ENCODE assay signal across 16 cellular contexts in genomic region chr10:120052964-120053363, GRCh38.
A peak's percentile ranks its signal among the peaks of the same experiment; 100 is the strongest.
DNase-seq lines count a peak whose midpoint lies in the region; ATAC-seq and TF ChIP-seq lines count a peak whose summit lies in the region.
"Had no signal": no experiment of that assay in that cellular context is flagged by ENCODE, and none has a peak within 500 bp of the region (broad histone marks: within the 10 kb centered on the region; RNA-seq: fewer than 3 reads in every experiment).

No MANE protein-coding gene starts in this region.

- H3K27me3 Mint-ChIP-seq in nephron progenitor cell (ENCODE audit: low read depth, poor library complexity) = peaks cover 2% of the 10 kb centered on the region

- no peak overlapping the region for H3K9ac ChIP-seq in OCI-LY3 (ENCODE audit: low read length)
- H3K9ac ChIP-seq: BLaER1 had no signal

- intact Hi-C loops in OCI-LY7 (cut with micrococcal nuclease; ENCODE audit: unreplicated experiment) = no loop called here
- intact Hi-C loops in Right ventricle myocardium inferior (cut with DNase I) = no loop called here

- H3K4me3 ChIP-seq in DOHH2 (ENCODE audit: low read length) (no peak overlapping the region), OCI-LY3 (ENCODE audit: low read length) (no peak overlapping the region), hepatocyte (no peak overlapping the region), OCI-LY7 (ENCODE audit: low read depth, low read length, poor library complexity, severe bottlenecking) (no peak overlapping the region)
- H3K4me3 ChIP-seq: BLaER1, GM12878, GM23338 had no signal

- H3K9me3 ChIP-seq in DOHH2 (ENCODE audit: control insufficient read depth, insufficient read depth, low read length) (no peaks in the 10 kb centered on the region), OCI-LY3 (ENCODE audit: insufficient read depth, low read length) (no peaks in the 10 kb centered on the region), hepatocyte (ENCODE audit: low read depth) (no peaks in the 10 kb centered on the region), OCI-LY7 (ENCODE audit: low read length) (no peaks in the 10 kb centered on the region)
- H3K9me3 ChIP-seq: BLaER1 had no signal

- peaks cover 5% of the 10 kb centered on the region for H3K9me3 Mint-ChIP-seq in nephron progenitor cell

- no peaks in the 10 kb centered on the region for H3K79me2 ChIP-seq in DOHH2 (ENCODE audit: control insufficient read depth, low read length)
- no peaks in the 10 kb centered on the region for H3K79me2 ChIP-seq in OCI-LY3 (ENCODE audit: low read length)
- H3K79me2 ChIP-seq in hepatocyte = no peaks in the 10 kb centered on the region
- H3K79me2 ChIP-seq in OCI-LY7 (ENCODE audit: insufficient read depth, low read depth, low read length) = no peaks in the 10 kb centered on the region

- CTCF ChIA-PET in OCI-LY7 (lab: Charles Lee; ENCODE audit: unreplicated experiment) = no interaction called here

- WGBS in hepatocyte (ENCODE audit: low lambda C conversion rate, missing lambda C conversion rate) = 56% methylated on average over 1 of the region's 1 CpG

- POLR2A ChIA-PET in OCI-LY7 (lab: Charles Lee) = interaction anchor here (1.0 kb wide), 1 partner anchor 42 kb away, joined by 3 read pairs; no protein-coding TSS in a partner anchor

- peaks cover 61% of the 10 kb centered on the region for H3K4me1 ChIP-seq in DOHH2 (ENCODE audit: control insufficient read depth, low read length)
- H3K4me1 ChIP-seq in OCI-LY3 (ENCODE audit: low read length) = peaks cover 45% of the 10 kb centered on the region
- H3K4me1 ChIP-seq in hepatocyte (ENCODE audit: insufficient read depth) = no peaks in the 10 kb centered on the region
- H3K4me1 ChIP-seq in OCI-LY7 (ENCODE audit: insufficient read depth, low read length, poor library complexity, severe bottlenecking) = peaks cover 9% of the 10 kb centered on the region
- H3K4me1 ChIP-seq: BLaER1 had no signal

- no peaks in the 10 kb centered on the region for H3K27me3 ChIP-seq in DOHH2 (ENCODE audit: control insufficient read depth, low read length)
- no peaks in the 10 kb centered on the region for H3K27me3 ChIP-seq in OCI-LY3 (ENCODE audit: low read depth, low read length)
- H3K27me3 ChIP-seq in hepatocyte = no peaks in the 10 kb centered on the region
- H3K27me3 ChIP-seq: BLaER1 had no signal

- BruUV-seq in OCI-LY7 (replicated peaks; lab: Mats Ljungman, UMichigan) = no TSS peak

- H2AFZ ChIP-seq in OCI-LY3 (ENCODE audit: low read depth, low read length) (no peak overlapping the region), hepatocyte (no peak overlapping the region), OCI-LY7 (ENCODE audit: low read length) (no peak overlapping the region)
- H2AFZ ChIP-seq: GM23338 had no signal

- no peak for TF ChIP-seq CTCF in DOHH2 (IDR thresholded peaks at IDR 0.05; ENCODE audit: low read depth, low read length, poor library complexity, severe bottlenecking)
- TF ChIP-seq CTCF in OCI-LY3 (IDR thresholded peaks at IDR 0.05; ENCODE audit: low read depth, low read length) = no peak
- no peak for TF ChIP-seq CTCF in hepatocyte (IDR thresholded peaks at IDR 0.05; ENCODE audit: poor library complexity)
- no peak for TF ChIP-seq CTCF in nephron progenitor cell (IDR thresholded peaks at IDR 0.05)
- no peak for TF ChIP-seq CTCF in OCI-LY7 (conservative IDR thresholded peaks at IDR 0.05; ENCODE audit: low read length)

- H3K4me3 Mint-ChIP-seq in nephron progenitor cell = no peak overlapping the region
- H3K4me3 Mint-ChIP-seq: CD4-positive, CD25-positive, alpha-beta regulatory T cell; GM23338 had no signal

- ATAC-seq in Right ventricle myocardium inferior = no peak
- ATAC-seq: GM12878, GM23338, HepG2 had no signal

- H3K27ac ChIP-seq in DOHH2 (ENCODE audit: low read depth, low read length) = no peak overlapping the region
- 0 out of 2 replicates have a peak overlapping the region, but pooled peaks have one; percentile 35 for H3K27ac ChIP-seq in OCI-LY3 (ENCODE audit: low read length)
- no peak overlapping the region for H3K27ac ChIP-seq in hepatocyte
- H3K27ac ChIP-seq in OCI-LY7 (ENCODE audit: low read depth, low read length, poor library complexity, severe bottlenecking) = no peak overlapping the region
- H3K27ac ChIP-seq: BLaER1 had no signal

- peaks cover 27% of the 10 kb centered on the region for H3K4me1 Mint-ChIP-seq in nephron progenitor cell
- H3K4me1 Mint-ChIP-seq: CD4-positive, CD25-positive, alpha-beta regulatory T cell had no signal

- peaks cover 3% of the 10 kb centered on the region; the same call in 1 of the 2 replicates for H3F3A ChIP-seq in DOHH2 (ENCODE audit: control insufficient read depth, insufficient read depth)

- H3K9me2 ChIP-seq in DOHH2 (replicated peaks; ENCODE audit: control insufficient read depth, low read length) (no peaks in the 10 kb centered on the region), hepatocyte (replicated peaks; ENCODE audit: insufficient read depth) (no peaks in the 10 kb centered on the region), OCI-LY7 (ENCODE audit: insufficient read depth, low read length) (no peaks in the 10 kb centered on the region)

- H3K4me2 ChIP-seq in DOHH2 (ENCODE audit: low read length) (peak overlapping the region; percentile 3; the same call in 1 of the 2 replicates), OCI-LY3 (ENCODE audit: low read length) (peak overlapping the region; percentile 57), hepatocyte (no peak overlapping the region), OCI-LY7 (ENCODE audit: low read length) (no peak overlapping the region)
- H3K4me2 ChIP-seq: BLaER1, GM23338 had no signal

- H4K20me1 ChIP-seq in DOHH2 (ENCODE audit: control insufficient read depth, insufficient read depth, low read depth, low read length) = no peaks in the 10 kb centered on the region
- no peaks in the 10 kb centered on the region for H4K20me1 ChIP-seq in OCI-LY3 (ENCODE audit: insufficient read depth, low read length)
- no peaks in the 10 kb centered on the region for H4K20me1 ChIP-seq in hepatocyte (ENCODE audit: insufficient read depth, poor library complexity, severe bottlenecking)
- H4K20me1 ChIP-seq in OCI-LY7 (ENCODE audit: insufficient read depth, low read length) = no peaks in the 10 kb centered on the region
- H4K20me1 ChIP-seq: BLaER1 had no signal

- no peaks in the 10 kb centered on the region for H3K36me3 Mint-ChIP-seq in nephron progenitor cell (ENCODE audit: low read depth)
- H3K36me3 Mint-ChIP-seq: CD4-positive, CD25-positive, alpha-beta regulatory T cell had no signal

- H3K27ac Mint-ChIP-seq in nephron progenitor cell = peak overlapping the region; percentile 47
- H3K27ac Mint-ChIP-seq: CD4-positive, CD25-positive, alpha-beta regulatory T cell; GM23338 had no signal

- DNase-seq in hepatocyte (ENCODE audit: low spot score) (peak; percentile 22), nephron progenitor cell (no peak), DMS153 (lab: John Stamatoyannopoulos, UW) (no peak), OCI-LY7 (ENCODE audit: low spot score) (no peak), ecto neural progenitor cell (ENCODE audit: low spot score) (no peak), Right ventricle myocardium inferior (ENCODE audit: missing footprints) (no peak)
- DNase-seq: 8988T; AML-193; CD4-positive, CD25-positive, alpha-beta regulatory T cell; H7 had no signal

- H3K36me3 ChIP-seq in DOHH2 (ENCODE audit: control insufficient read depth, low read length) = no peaks in the 10 kb centered on the region
- no peaks in the 10 kb centered on the region for H3K36me3 ChIP-seq in OCI-LY3 (replicated peaks; ENCODE audit: low read depth, low read length)
- no peaks in the 10 kb centered on the region for H3K36me3 ChIP-seq in hepatocyte (replicated peaks; ENCODE audit: insufficient read depth, low read depth)
- no peaks in the 10 kb centered on the region for H3K36me3 ChIP-seq in OCI-LY7 (ENCODE audit: insufficient read depth, low read length)
- H3K36me3 ChIP-seq: BLaER1 had no signal

Comparison
In these comparisons a context has a peak if more than half of its experiments do, and no peak if none do; other contexts are left out.
1. H3K4me2 ChIP-seq: peak in DOHH2 (single experiment) and OCI-LY3 (single experiment); none in hepatocyte (single experiment) and OCI-LY7 (single experiment).